Comparison of ENCODE assay signal across 30 cellular contexts in the genomic region with DNA sequence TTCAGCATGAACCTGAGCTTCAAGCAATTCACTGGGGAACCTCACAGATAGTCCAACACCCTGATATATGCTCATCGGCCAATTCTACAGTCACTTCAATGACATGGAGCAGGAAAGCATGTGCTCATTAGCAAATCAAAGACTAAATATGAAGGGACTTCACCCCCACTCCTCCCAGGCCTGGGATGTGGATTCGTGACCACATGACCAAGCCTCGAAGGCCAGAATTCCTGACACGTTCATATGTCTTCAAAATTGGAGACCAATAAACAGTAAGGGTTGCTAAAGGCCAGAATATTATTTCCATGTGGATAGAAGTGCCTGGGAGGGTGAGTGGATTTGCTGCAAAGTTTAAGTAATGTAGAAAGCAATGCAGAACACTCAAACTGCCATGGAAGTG.
"Had no signal": no experiment of that assay in that cellular context is flagged by ENCODE, and none has a peak within 500 bp of the region (broad histone marks: within the 10 kb centered on the region; RNA-seq: fewer than 3 reads in every experiment).

No MANE protein-coding gene starts in this region.

- H3K9me3 ChIP-seq: SJCRH30 had no signal

- H3K27me3 ChIP-seq: SJCRH30 had no signal

- H2AFZ ChIP-seq: PC-9 had no signal

- H3K4me3 ChIP-seq: PC-9, SJCRH30, SK-N-MC had no signal

- DNase-seq: Karpas-422, MM.1S, NCI-H1092, NCI-H1105, NCI-H1417 treated with DMSO at 0.1 percent for 48 hours, NCI-H1436 treated with DMSO at 0.1 percent for 48 hours, NCI-H1694 treated with DMSO at 0.1 percent for 48 hours, NCI-H187 treated with DMSO at 0.1 percent for 48 hours, NCI-H2029, NCI-H2081, NCI-H2171 treated with DMSO at 0.1 percent for 48 hours, NCI-H2227 treated with DMSO at 0.1 percent for 48 hours, NCI-H345, NCI-H446, NCI-H524, NCI-H526, NCI-H69, NCI-H748 treated with DMSO at 0.1 percent for 48 hours, NCI-H82, PC-9, SHP77, SIG-M5, SJCRH30 had no signal

- H3K4me1 ChIP-seq: SJCRH30 had no signal

- H3K4me2 ChIP-seq: KMS-11, PC-9 had no signal

- ATAC-seq: Panc1, Right ventricle myocardium inferior, SK-N-SH treated with all-trans-retinoic acid at 6 μM for 48 hours had no signal

- H3K9ac ChIP-seq: KMS-11 had no signal

- H3K27ac ChIP-seq: KMS-11, PC-9, RWPE1, SJCRH30, SK-N-MC had no signal

- FAIRE-seq: RCC 7860 had no signal

- H3K36me3 ChIP-seq: SJCRH30 had no signal
